In the genomic region with DNA sequence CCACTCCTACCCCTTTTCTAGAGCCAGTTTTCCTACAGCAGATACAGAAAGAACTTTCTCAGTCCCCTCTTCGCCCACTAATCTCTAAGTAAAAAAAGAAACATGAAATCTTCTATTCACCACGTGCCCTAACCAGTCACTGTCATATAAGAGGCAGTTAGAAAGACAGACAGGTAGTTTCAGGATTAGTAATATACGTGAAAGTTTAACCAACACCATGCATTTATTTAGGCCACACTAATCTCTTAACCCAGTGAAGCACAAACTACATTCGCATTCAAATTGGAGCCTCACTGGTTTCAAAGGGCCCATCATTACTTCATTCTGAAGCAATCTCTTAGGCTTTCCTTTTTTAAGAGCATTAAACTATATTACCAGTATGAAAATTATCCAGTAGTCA, we compare ENCODE assay signal across 13 cellular contexts. TPM values are rescaled to one million over a fixed set of nuclear protein-coding genes. Genes with fewer than 3 reads are reported as not detected.
DNase-seq lines count a peak whose midpoint lies in the region; ATAC-seq and TF ChIP-seq lines count a peak whose summit lies in the region.
"Had no signal": no experiment of that assay in that cellular context is flagged by ENCODE, and none has a peak within 500 bp of the region (broad histone marks: within the 10 kb centered on the region; RNA-seq: fewer than 3 reads in every experiment).

No MANE protein-coding gene starts in this region.

- H3K36me3 ChIP-seq in neuronal stem cell (replicated peaks in 1 of 2; ENCODE audit: control insufficient read depth in 2 of 2, insufficient read depth in 2 of 2, low read length in 2 of 2) (peaks cover 3 to 42% of the 10 kb centered on the region in 2 donors), upper lobe of left lung (peaks cover 0 to 10% (median 3%) of the 10 kb centered on the region in 4 donors)
- H3K36me3 ChIP-seq: neutrophil had no signal

- WGBS in neuronal stem cell (ENCODE audit: extremely low coverage in 2 of 2, insufficient read length in 2 of 2, insufficient replicate concordance in 1 of 2), 2 donors = no CpG with 5 or more reads among the region's 4 CpGs
- 80 to 92% methylated on average over 4 of the region's 4 CpGs for WGBS in upper lobe of left lung, 2 donors

- H3K9me3 ChIP-seq in neuronal stem cell (replicated peaks in 1 of 2; ENCODE audit: control insufficient read depth in 2 of 2, insufficient read depth in 1 of 2, low read depth in 1 of 2, low read length in 2 of 2) (no peaks in the 10 kb centered on the region), upper lobe of left lung (no peaks in the 10 kb centered on the region)
- H3K9me3 ChIP-seq: neutrophil had no signal

- H3K27me3 Mint-ChIP-seq in WTC11 (ENCODE audit: low read depth) (no peaks in the 10 kb centered on the region), osteocyte (ENCODE audit: unreplicated experiment) (no peaks in the 10 kb centered on the region), MCF 10A (ENCODE audit: insufficient read depth, unreplicated experiment) (no peaks in the 10 kb centered on the region)

- H3K4me3 Mint-ChIP-seq in WTC11 = no peak overlapping the region
- H3K4me3 Mint-ChIP-seq in osteocyte (ENCODE audit: unreplicated experiment) = no peak overlapping the region
- no peak overlapping the region for H3K4me3 Mint-ChIP-seq in MCF 10A (ENCODE audit: unreplicated experiment)

- H3K9me3 Mint-ChIP-seq in WTC11 (no peaks in the 10 kb centered on the region), osteocyte (ENCODE audit: unreplicated experiment) (no peaks in the 10 kb centered on the region), MCF 10A (ENCODE audit: unreplicated experiment) (no peaks in the 10 kb centered on the region)

- TF ChIP-seq POLR2A in upper lobe of left lung (IDR thresholded peaks at IDR 0.05) = no peak

- H3K27me3 ChIP-seq in neuronal stem cell (ENCODE audit: control insufficient read depth in 3 of 3, insufficient read depth in 3 of 3, low read depth in 1 of 3, low read length in 3 of 3) = no peaks in the 10 kb centered on the region
- no peaks in the 10 kb centered on the region for H3K27me3 ChIP-seq in upper lobe of left lung
- H3K27me3 ChIP-seq: neutrophil had no signal

- TF ChIP-seq EP300 in upper lobe of left lung (IDR thresholded peaks at IDR 0.05) = no peak

- no peaks in the 10 kb centered on the region for H3K79me1 ChIP-seq in neuronal stem cell (ENCODE audit: low read depth, low read length)

- no peak overlapping the region for H3K4me2 ChIP-seq in neuronal stem cell (ENCODE audit: insufficient read depth, low read length, poor library complexity, severe bottlenecking)

- TF ChIP-seq CTCF in WTC11 (IDR thresholded peaks at IDR 0.05) = no peak
- no peak for TF ChIP-seq CTCF in osteocyte (IDR thresholded peaks at IDR 0.05)
- TF ChIP-seq CTCF in MCF 10A (IDR thresholded peaks at IDR 0.05; ENCODE audit: unreplicated experiment) = no peak
- TF ChIP-seq CTCF in upper lobe of left lung (IDR thresholded peaks at IDR 0.05) = no peak

- no peak overlapping the region for H2AFZ ChIP-seq in neuronal stem cell (ENCODE audit: low read length)

- H2BK5ac ChIP-seq in neuronal stem cell (ENCODE audit: low read length) = no peak overlapping the region

- no peak overlapping the region for H3K4ac ChIP-seq in neuronal stem cell (ENCODE audit: low read length)

- intact Hi-C loops in MCF 10A (cut with micrococcal nuclease) = no loop called here

- no peak overlapping the region for H3K9ac ChIP-seq in neuronal stem cell (ENCODE audit: low read depth, low read length, poor library complexity)

- no peak overlapping the region for H2BK15ac ChIP-seq in neuronal stem cell (ENCODE audit: low read length)

- CTCF ChIA-PET in WTC11 (lab: Charles Lee) (no interaction called here), MCF 10A (lab: Yijun Ruan, JAX) (interaction anchor here (4.7 kb wide), 1 partner anchor 10 kb away, joined by 21 read pairs; a partner anchor contains a TSS)

- H3K4me1 Mint-ChIP-seq in WTC11 (peaks cover 18% of the 10 kb centered on the region), osteocyte (ENCODE audit: unreplicated experiment) (no peaks in the 10 kb centered on the region), MCF 10A (ENCODE audit: insufficient read depth, unreplicated experiment) (no peaks in the 10 kb centered on the region)

- POLR2A ChIA-PET in WTC11 (lab: Charles Lee) = no interaction called here
- POLR2A ChIA-PET in MCF 10A (lab: Yijun Ruan, JAX) = interaction anchor here (0.6 to 4.0 kb wide), 3 partner anchors 10 to 85 kb away, joined by 3 to 27 read pairs (median 13); a partner anchor contains a TSS

- no peak overlapping the region for H3K23ac ChIP-seq in neuronal stem cell (ENCODE audit: low read depth, low read length, poor library complexity)

- H3K14ac ChIP-seq in neuronal stem cell (ENCODE audit: low read length) = no peak overlapping the region

- no peak overlapping the region for H2AK5ac ChIP-seq in neuronal stem cell (ENCODE audit: low read depth, low read length)

- H4K91ac ChIP-seq in neuronal stem cell (ENCODE audit: low read depth, low read length, poor library complexity) = no peak overlapping the region

- H4K8ac ChIP-seq in neuronal stem cell (ENCODE audit: low read depth, low read length) = no peak overlapping the region

- H3K18ac ChIP-seq in neuronal stem cell (ENCODE audit: low read length) = no peak overlapping the region

- H3K36me3 Mint-ChIP-seq in WTC11 (peaks cover 9% of the 10 kb centered on the region), osteocyte (ENCODE audit: unreplicated experiment) (peaks cover 25% of the 10 kb centered on the region), MCF 10A (ENCODE audit: insufficient read depth, unreplicated experiment) (peaks cover 28% of the 10 kb centered on the region)

- H3K27ac ChIP-seq in neuronal stem cell (replicated peaks; ENCODE audit: low read length) (no peak overlapping the region), upper lobe of left lung (no peak overlapping the region)
- H3K27ac ChIP-seq: neutrophil had no signal

- no TSS peak for BruUV-seq in MCF 10A (replicated peaks; lab: Mats Ljungman, UMichigan)

- DNase-seq in WTC11 (ENCODE audit: low spot score) = no peak
- no peak for DNase-seq in neuronal stem cell (ENCODE audit: low spot score)
- DNase-seq in osteocyte (ENCODE audit: extremely low spot score, unreplicated experiment) = no peak
- DNase-seq in MCF 10A (ENCODE audit: unreplicated experiment) = no peak
- DNase-seq in upper lobe of left lung = no peak
- DNase-seq: activated effector memory CD4-positive, alpha-beta T cell treated with anti-CD3 and anti-CD28 coated beads, Interleukin-2, amount 50 U/mL, for 16 hours; dermis blood vessel endothelial cell; IMR-90; NCI-H526 treated with DMSO at 0.1 percent for 48 hours had no signal

- peak overlapping the region; percentile 82; the same call in 1 of the 2 replicates for H3K27ac Mint-ChIP-seq in WTC11
- H3K27ac Mint-ChIP-seq in osteocyte (ENCODE audit: unreplicated experiment) = no peak overlapping the region
- H3K27ac Mint-ChIP-seq in MCF 10A (ENCODE audit: low read depth, unreplicated experiment) = no peak overlapping the region

- no peak overlapping the region for H3K4me3 ChIP-seq in neuronal stem cell (ENCODE audit: low read length in 2 of 2)
- no peak overlapping the region for H3K4me3 ChIP-seq in upper lobe of left lung

- no peak overlapping the region for H2BK120ac ChIP-seq in neuronal stem cell (ENCODE audit: low read depth, low read length)

- H2BK12ac ChIP-seq in neuronal stem cell (ENCODE audit: low read length) = no peak overlapping the region

- H3K4me1 ChIP-seq in neuronal stem cell (ENCODE audit: control insufficient read depth in 2 of 2, insufficient read depth in 1 of 2, low read depth in 1 of 2, low read length in 2 of 2) (no peaks in the 10 kb centered on the region), upper lobe of left lung (no peaks in the 10 kb centered on the region)

- ATAC-seq in GM18511 (IDR thresholded peaks at IDR 0.05; ENCODE audit: unreplicated experiment) (peak; percentile 99), GM19467 (IDR thresholded peaks at IDR 0.05; ENCODE audit: unreplicated experiment) (peak; percentile 99), HG03025 (IDR thresholded peaks at IDR 0.05; ENCODE audit: low FRiP score, unreplicated experiment) (peak; percentile 100), WTC11 (peak; percentile 51; the same call in 1 of the 2 replicates), upper lobe of left lung (ENCODE audit: low FRiP score in 2 of 2) (no peak)

TF ChIP-seq in WTC11, 78 proteins besides CTCF, POLR2A, EP300 and RAD21:
- TF ChIP-seq, protein P1, sequence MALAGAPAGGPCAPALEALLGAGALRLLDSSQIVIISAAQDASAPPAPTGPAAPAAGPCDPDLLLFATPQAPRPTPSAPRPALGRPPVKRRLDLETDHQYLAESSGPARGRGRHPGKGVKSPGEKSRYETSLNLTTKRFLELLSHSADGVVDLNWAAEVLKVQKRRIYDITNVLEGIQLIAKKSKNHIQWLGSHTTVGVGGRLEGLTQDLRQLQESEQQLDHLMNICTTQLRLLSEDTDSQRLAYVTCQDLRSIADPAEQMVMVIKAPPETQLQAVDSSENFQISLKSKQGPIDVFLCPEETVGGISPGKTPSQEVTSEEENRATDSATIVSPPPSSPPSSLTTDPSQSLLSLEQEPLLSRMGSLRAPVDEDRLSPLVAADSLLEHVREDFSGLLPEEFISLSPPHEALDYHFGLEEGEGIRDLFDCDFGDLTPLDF (CRISPR knock-in tag; IDR thresholded peaks at IDR 0.05) = no peak

RNA-seq across cellular contexts. Expression of a gene that starts 10.1 kb away (rescaled TPM):
- 10.1 to 11.5 TPM (median 10.8 TPM) in 3 replicates for total RNA-seq in WTC11 (2021)
- polyA plus RNA-seq in neuronal stem cell (2013, experiment 1 of 2) = 14.1 TPM
- polyA plus RNA-seq in neuronal stem cell (2013, experiment 2 of 2) = 14.6 TPM
- 14.9 and 16.1 TPM in 2 replicates for total RNA-seq in osteocyte
- 34.5 and 44.4 TPM in 2 replicates for total RNA-seq in MCF 10A (2022)
- total RNA-seq in upper lobe of left lung = 10 to 100 TPM in 5 of 6 donors, 1 to 10 TPM in 1; 9.1 to 22.4 (median 15.1) TPM

RNA-seq across cellular contexts. Expression of a gene that starts 10.3 kb away (rescaled TPM):
- total RNA-seq in WTC11 (2021) (0.34 to 1.3 TPM (median 0.46 TPM) in 3 replicates), osteocyte (0.21 and 0.40 TPM in 2 replicates), MCF 10A (2022) (4.5 and 11.0 TPM in 2 replicates), upper lobe of left lung (10 to 100 TPM in 1 of 6 donors, 1 to 10 TPM in 4, under 1 TPM in 1; 0.63 to 17.0 (median 1.6) TPM)
- polyA plus RNA-seq in neuronal stem cell (2013, experiment 1 of 2) = 2.5 TPM
- 2.9 TPM for polyA plus RNA-seq in neuronal stem cell (2013, experiment 2 of 2)
- total RNA-seq: dermis blood vessel endothelial cell had no signal

Comparison
In these comparisons a context has a peak if more than half of its experiments do, and no peak if none do; other contexts are left out.
1. ATAC-seq: peak in GM18511 (single experiment), GM19467 (single experiment), HG03025 (single experiment) and WTC11 (single experiment); none in upper lobe of left lung (0 of 2).